9 cellular contexts compared by ENCODE assay signal in the genomic region with DNA sequence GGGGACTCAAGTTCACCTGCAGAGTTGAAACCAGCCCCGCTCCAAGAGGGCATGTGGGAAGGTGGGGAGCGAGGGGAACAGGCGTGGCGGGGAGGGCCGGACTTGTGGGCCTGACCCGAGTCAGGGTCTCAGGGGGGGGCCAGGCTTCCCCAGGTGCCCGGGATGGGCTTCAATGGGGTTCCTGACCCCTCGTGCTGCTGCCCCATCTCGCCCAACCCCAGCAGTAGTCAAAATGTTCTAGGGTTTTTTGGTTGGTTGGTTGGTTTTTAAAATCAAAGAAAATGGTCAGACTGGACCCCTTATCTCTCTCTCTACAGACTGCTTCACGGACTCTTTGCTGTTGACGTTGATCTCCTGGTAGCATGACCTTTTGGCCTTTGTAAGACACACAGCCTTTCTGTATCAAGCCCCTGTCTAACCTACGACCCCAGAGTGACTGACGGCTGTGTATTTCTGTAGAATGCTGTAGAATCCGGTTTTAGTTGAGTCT.
A peak's percentile ranks its signal among the peaks of the same experiment; 100 is the strongest.
DNase-seq lines count a peak whose midpoint lies in the region; ATAC-seq and TF ChIP-seq lines count a peak whose summit lies in the region.
"Had no signal": no experiment of that assay in that cellular context is flagged by ENCODE, and none has a peak within 500 bp of the region (broad histone marks: within the 10 kb centered on the region; RNA-seq: fewer than 3 reads in every experiment).

No MANE protein-coding gene starts in this region.

- H3K27ac Mint-ChIP-seq in MCF 10A (ENCODE audit: low read depth, unreplicated experiment): no peak overlapping the region

- CTCF ChIA-PET in MCF 10A (lab: Yijun Ruan, JAX): interaction anchor here (0.6 to 9.3 kb wide), 38 partner anchors 8 to 1444 kb away, joined by 3 to 233 read pairs (median 4); no protein-coding TSS in a partner anchor

- H2BK15ac ChIP-seq in mesenchymal stem cell (ENCODE audit: low read depth, poor library complexity, severe bottlenecking): no peak overlapping the region

- DNase-seq in breast epithelium (ENCODE audit: low spot score in 2 of 2) (peak in 1 of 2 donors; percentile 48), MCF 10A (ENCODE audit: unreplicated experiment) (no peak), ascending aorta (ENCODE audit: low spot score in 2 of 2) (peak in 1 of 2 donors; percentile 53), mesenchymal stem cell (no peak), aorta (peak; percentile 47 to 70), NCI-H2171 (lab: John Stamatoyannopoulos, UW) (no peak), AG08396 (ENCODE audit: low spot score) (no peak)
- DNase-seq: NCI-H526 treated with DMSO at 0.1 percent for 48 hours had no signal

- H3K9me3 Mint-ChIP-seq in MCF 10A (ENCODE audit: unreplicated experiment): no peaks in the 10 kb centered on the region

- peak overlapping the region; percentile 95 for H3K9ac ChIP-seq in mesenchymal stem cell (ENCODE audit: low read length)

- peaks cover 14% of the 10 kb centered on the region for H3K27me3 Mint-ChIP-seq in MCF 10A (ENCODE audit: insufficient read depth, unreplicated experiment)

- H3K4me1 ChIP-seq in breast epithelium (no peaks in the 10 kb centered on the region), ascending aorta (peaks cover 3 to 5% of the 10 kb centered on the region in 2 donors), mesenchymal stem cell (ENCODE audit: control insufficient read depth, insufficient read depth, low read depth, low read length) (peaks cover 12% of the 10 kb centered on the region), aorta (ENCODE audit: control insufficient read depth in 1 of 2, insufficient read depth in 2 of 2, low read length in 2 of 2) (no peaks in the 10 kb centered on the region)

- H3K4me3 Mint-ChIP-seq in MCF 10A (ENCODE audit: unreplicated experiment): no peak overlapping the region

- no peak overlapping the region for H3K27ac ChIP-seq in breast epithelium
- peak overlapping the region; percentile 66 to 90 for H3K27ac ChIP-seq in ascending aorta
- peak overlapping the region; percentile 62 for H3K27ac ChIP-seq in mesenchymal stem cell (ENCODE audit: low read length, poor library complexity, severe bottlenecking)
- no peak overlapping the region for H3K27ac ChIP-seq in aorta (ENCODE audit: low read depth in 1 of 2, low read length in 2 of 2)

- H3K4me3 ChIP-seq in breast epithelium (peak overlapping the region in 2 of 3 donors; percentile 41 to 60), ascending aorta (peak overlapping the region in 1 of 2 donors; percentile 68), mesenchymal stem cell (ENCODE audit: insufficient read depth in 1 of 2, low read depth in 1 of 2, low read length in 2 of 2) (no peak overlapping the region), aorta (ENCODE audit: low read length in 2 of 2) (no peak overlapping the region)

- POLR2A ChIA-PET in MCF 10A (lab: Yijun Ruan, JAX): interaction anchor here (0.6 to 1.7 kb wide), 8 partner anchors 11 to 1509 kb away, joined by 3 to 15 read pairs (median 4); no protein-coding TSS in a partner anchor

- intact Hi-C loops in breast epithelium (cut with DNase I; ENCODE audit: low total_unique reads): no loop called here
- intact Hi-C loops in MCF 10A (cut with micrococcal nuclease): loop anchor here (1.0 kb wide), 2 partner anchors 24 to 346 kb away; no protein-coding TSS in a partner anchor
- intact Hi-C loops in ascending aorta (cut with DNase I): loop anchor here (2.0 to 5.0 kb wide), 2 partner anchors 69 to 164 kb away; a partner anchor contains a TSS
- intact Hi-C loops in aorta (cut with DNase I): loop anchor here in 1 of 2 donors (5.0 kb wide), 2 partner anchors 164 to 414 kb away; a partner anchor contains a TSS

- no peak for TF ChIP-seq POLR2A in breast epithelium (IDR thresholded peaks at IDR 0.05)

- H3K79me1 ChIP-seq in mesenchymal stem cell (replicated peaks; ENCODE audit: low read length, poor library complexity, severe bottlenecking): peaks cover 3% of the 10 kb centered on the region

- H2BK120ac ChIP-seq in mesenchymal stem cell (ENCODE audit: low read depth, low read length): no peak overlapping the region

- H4K8ac ChIP-seq in mesenchymal stem cell (ENCODE audit: low read length): peak overlapping the region; percentile 94

- no peaks in the 10 kb centered on the region for H3K9me3 ChIP-seq in breast epithelium
- H3K9me3 ChIP-seq in ascending aorta: no peaks in the 10 kb centered on the region
- H3K9me3 ChIP-seq in mesenchymal stem cell (ENCODE audit: control insufficient read depth, low read length): no peaks in the 10 kb centered on the region
- H3K9me3 ChIP-seq in aorta (ENCODE audit: control insufficient read depth, low read length): no peaks in the 10 kb centered on the region

- H3K36me3 ChIP-seq in breast epithelium (no peaks in the 10 kb centered on the region), ascending aorta (no peaks in the 10 kb centered on the region), mesenchymal stem cell (ENCODE audit: control insufficient read depth in 1 of 2, insufficient read depth in 2 of 2, low read depth in 1 of 2, low read length in 2 of 2) (peaks cover 9 to 10% of the 10 kb centered on the region in 2 experiments), aorta (ENCODE audit: control insufficient read depth in 1 of 2, insufficient read depth in 2 of 2, low read length in 1 of 2) (no peaks in the 10 kb centered on the region)

- H3K4ac ChIP-seq in mesenchymal stem cell (ENCODE audit: low read depth in 1 of 2, low read length in 2 of 2): no peak overlapping the region

- peak overlapping the region; percentile 67 to 72 for H2BK12ac ChIP-seq in mesenchymal stem cell (ENCODE audit: low read length in 2 of 2)

- no peak overlapping the region for H2AK5ac ChIP-seq in mesenchymal stem cell (ENCODE audit: low read length, severe bottlenecking)

- no peak overlapping the region for H3K4me2 ChIP-seq in mesenchymal stem cell (ENCODE audit: low read length, poor library complexity, severe bottlenecking)

- TF ChIP-seq CTCF in breast epithelium (IDR thresholded peaks at IDR 0.05): no peak
- TF ChIP-seq CTCF in MCF 10A (IDR thresholded peaks at IDR 0.05; ENCODE audit: unreplicated experiment): no peak
- TF ChIP-seq CTCF in ascending aorta (IDR thresholded peaks at IDR 0.05): no peak

- H3K14ac ChIP-seq in mesenchymal stem cell (ENCODE audit: low read length in 2 of 2): no peak overlapping the region

- peaks cover 8% of the 10 kb centered on the region for H3K36me3 Mint-ChIP-seq in MCF 10A (ENCODE audit: insufficient read depth, unreplicated experiment)

- no peaks in the 10 kb centered on the region for H3K27me3 ChIP-seq in breast epithelium
- no peaks in the 10 kb centered on the region for H3K27me3 ChIP-seq in ascending aorta
- H3K27me3 ChIP-seq in mesenchymal stem cell (ENCODE audit: control insufficient read depth in 1 of 2, insufficient read depth in 1 of 2, low read length in 2 of 2): peaks cover 12 to 21% of the 10 kb centered on the region in 2 experiments
- H3K27me3 ChIP-seq in aorta (ENCODE audit: control insufficient read depth in 1 of 2, insufficient read depth in 2 of 2, low read length in 1 of 2): no peaks in the 10 kb centered on the region

- BruUV-seq in MCF 10A (replicated peaks; lab: Mats Ljungman, UMichigan): no TSS peak

- peak overlapping the region; percentile 67 for H2BK5ac ChIP-seq in mesenchymal stem cell (ENCODE audit: low read depth, low read length, poor library complexity, severe bottlenecking)

- H3K23ac ChIP-seq in mesenchymal stem cell (ENCODE audit: low read length in 2 of 2): no peak overlapping the region

- ATAC-seq in aorta (ENCODE audit: low FRiP score): no peak
- ATAC-seq in HG02885 (IDR thresholded peaks at IDR 0.05; ENCODE audit: poor library complexity, unreplicated experiment): no peak

- no peak overlapping the region for H2AFZ ChIP-seq in mesenchymal stem cell (ENCODE audit: low read depth, low read length)

- H3K4me1 Mint-ChIP-seq in MCF 10A (ENCODE audit: insufficient read depth, unreplicated experiment): peaks cover 8% of the 10 kb centered on the region

- H3K18ac ChIP-seq in mesenchymal stem cell (ENCODE audit: low read depth in 1 of 2, low read length in 2 of 2): no peak overlapping the region

- 92% methylated on average over 7 of the region's 14 CpGs for WGBS in mesenchymal stem cell
- WGBS in aorta, 2 donors: 70 to 73% methylated on average over 14 of the region's 14 CpGs

- H4K91ac ChIP-seq in mesenchymal stem cell (ENCODE audit: low read length): no peak overlapping the region

Comparison
In these comparisons a context has a peak if more than half of its experiments do, and no peak if none do; other contexts are left out.
1. DNase-seq: peak in aorta (2 of 2); none in MCF 10A (single experiment), mesenchymal stem cell (single experiment), NCI-H2171 (single experiment) and AG08396 (single experiment).
2. H3K27ac ChIP-seq: peak in ascending aorta (2 of 2) and mesenchymal stem cell (single experiment); none in breast epithelium (0 of 2) and aorta (0 of 2).
3. H3K4me3 ChIP-seq: peak in breast epithelium (2 of 3); none in mesenchymal stem cell (0 of 2) and aorta (0 of 2).